Comparison of ENCODE assay signal across 14 cellular contexts in the genomic region with DNA sequence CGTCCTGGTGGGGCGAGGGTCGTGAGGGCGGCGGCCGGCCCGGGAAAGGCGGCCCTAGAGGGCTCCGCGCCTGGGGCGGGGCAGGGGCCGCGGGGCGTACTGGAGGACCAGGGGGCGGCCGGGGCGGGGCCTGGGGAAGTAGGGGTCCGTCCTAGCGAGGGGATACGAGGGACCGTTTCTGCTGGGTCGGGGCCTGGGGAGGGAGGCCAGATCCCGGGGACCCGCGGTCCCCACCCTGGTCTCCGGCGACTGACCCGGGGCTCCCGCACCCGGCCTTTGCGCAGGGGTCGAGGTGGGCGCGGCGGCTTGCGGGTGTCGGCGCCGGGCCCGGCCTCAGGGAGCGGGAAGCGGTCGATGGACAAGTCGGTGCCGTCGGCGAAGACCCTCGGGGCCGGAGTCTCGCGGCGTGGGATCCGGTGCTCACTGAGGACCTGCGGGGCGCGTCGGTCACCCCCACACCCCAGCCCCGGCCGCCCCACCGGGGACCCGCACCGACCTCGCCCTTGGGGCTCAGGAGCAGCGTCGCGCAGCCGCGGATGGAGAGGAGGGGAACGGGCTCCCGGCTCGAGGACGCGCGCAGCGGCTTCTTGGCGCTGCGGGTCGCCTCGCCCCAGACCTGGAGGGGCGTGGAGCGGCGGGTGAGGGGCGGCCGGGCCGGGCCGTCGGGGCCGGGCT. TPM values are rescaled to one million over a fixed set of nuclear protein-coding genes. Genes with fewer than 3 reads are reported as not detected.
DNase-seq lines count a peak whose midpoint lies in the region; ATAC-seq, FAIRE-seq and TF ChIP-seq lines count a peak whose summit lies in the region.
"Had no signal": no experiment of that assay in that cellular context is flagged by ENCODE, and none has a peak within 500 bp of the region (broad histone marks: within the 10 kb centered on the region; RNA-seq: fewer than 3 reads in every experiment).

No MANE protein-coding gene starts in this region.

- peaks cover 5% of the 10 kb centered on the region for H3K4me1 Mint-ChIP-seq in T-helper 2 cell treated with Interferon-gamma antibody and Interleukin-4, amounts not matched to agents 5 μg/mL and 100 μg/mL, for 36 hours (ENCODE audit: low read depth)

- no peak for TF ChIP-seq EP300 in A549 (IDR thresholded peaks at IDR 0.05)
- no peak for TF ChIP-seq EP300 in GM12878 (IDR thresholded peaks at IDR 0.05; ENCODE audit: borderline replicate concordance in 1 of 2, control insufficient read depth in 1 of 2, low read depth in 2 of 2, low read length in 2 of 2)

- TF ChIP-seq RAD21 in A549 (conservative IDR thresholded peaks at IDR 0.05 in 1 of 2, IDR thresholded peaks at IDR 0.05 in 1 of 2): no peak
- TF ChIP-seq RAD21 in HCT116 (IDR thresholded peaks at IDR 0.05; ENCODE audit: low read depth): no peak
- TF ChIP-seq RAD21 in GM12878 (IDR thresholded peaks at IDR 0.05; ENCODE audit: insufficient read depth, low read depth, low read length): no peak

- H3K27ac ChIP-seq in A549 (peak overlapping the region; percentile 81 to 88), HCT116 (ENCODE audit: low read depth, low read length) (peak overlapping the region; percentile 42; the same call in 1 of the 2 replicates), GM12878 (ENCODE audit: control insufficient read depth, insufficient read depth) (no peak overlapping the region), lower lobe of right lung (no peak overlapping the region)
- H3K27ac ChIP-seq: gastroesophageal sphincter had no signal

- H3K36me3 Mint-ChIP-seq in T-helper 2 cell treated with Interferon-gamma antibody and Interleukin-4, amounts not matched to agents 5 μg/mL and 100 μg/mL, for 36 hours (ENCODE audit: low read depth): no peaks in the 10 kb centered on the region
- H3K36me3 Mint-ChIP-seq: brain; CD4-positive, CD25-positive, alpha-beta regulatory T cell had no signal

- peaks cover 23% of the 10 kb centered on the region for H3K4me1 ChIP-seq in A549
- peaks cover 21 to 31% of the 10 kb centered on the region in 2 experiments for H3K4me1 ChIP-seq in HCT116 (ENCODE audit: control insufficient read depth in 1 of 2, insufficient read depth in 2 of 2, low read length in 2 of 2)
- peaks cover 5% of the 10 kb centered on the region for H3K4me1 ChIP-seq in GM12878 (ENCODE audit: control insufficient read depth, insufficient read depth, low read length)
- H3K4me1 ChIP-seq in lower lobe of right lung: peaks cover 24% of the 10 kb centered on the region

- no peaks in the 10 kb centered on the region for H3K9me3 Mint-ChIP-seq in T-helper 2 cell treated with Interferon-gamma antibody and Interleukin-4, amounts not matched to agents 5 μg/mL and 100 μg/mL, for 36 hours
- H3K9me3 Mint-ChIP-seq: activated CD4-positive, alpha-beta memory T cell treated with anti-CD3 and anti-CD28 coated beads, Interleukin-2, amount 10 ng/mL, durations not matched to agents 7 days and 5 days; CD4-positive, CD25-positive, alpha-beta regulatory T cell had no signal

- H3K79me2 ChIP-seq in HCT116 (ENCODE audit: insufficient read depth, low read length): no peaks in the 10 kb centered on the region
- no peaks in the 10 kb centered on the region; the same call in 1 of the 2 replicates for H3K79me2 ChIP-seq in GM12878 (ENCODE audit: control insufficient read depth, insufficient read depth, low read length)

- SMC1A ChIA-PET in GM12878 (lab: Charles Lee; ENCODE audit: uncharacterized antibody, unreplicated experiment): interaction anchor here (1.6 kb wide), 1 partner anchor 171 kb away, joined by 6 read pairs; no protein-coding TSS in a partner anchor

- H3K27ac Mint-ChIP-seq in T-helper 2 cell treated with Interferon-gamma antibody and Interleukin-4, amounts not matched to agents 5 μg/mL and 100 μg/mL, for 36 hours: no peak overlapping the region
- H3K27ac Mint-ChIP-seq: activated CD4-positive, alpha-beta memory T cell treated with anti-CD3 and anti-CD28 coated beads, Interleukin-2, amount 10 ng/mL, durations not matched to agents 7 days and 5 days had no signal

- no peaks in the 10 kb centered on the region for H3K27me3 ChIP-seq in HCT116 (ENCODE audit: insufficient read depth, low read length)
- H3K27me3 ChIP-seq in GM12878 (replicated peaks in 1 of 2; ENCODE audit: control insufficient read depth in 2 of 2, insufficient read depth in 2 of 2, low read length in 1 of 2): peaks cover 0 to 5% of the 10 kb centered on the region in 2 experiments; a peak in 2 of 4 replicates
- peaks cover 67% of the 10 kb centered on the region for H3K27me3 ChIP-seq in lower lobe of right lung (ENCODE audit: low read depth)

- no peaks in the 10 kb centered on the region for H3K9me2 ChIP-seq in HCT116 (ENCODE audit: insufficient read depth)

- H3K4me2 ChIP-seq in A549 (peak overlapping the region; percentile 96), HCT116 (ENCODE audit: low read length) (0 out of 2 replicates have a peak overlapping the region, but pooled peaks have one; percentile 30), GM12878 (ENCODE audit: control insufficient read depth, insufficient read depth) (peak overlapping the region; percentile 64; the same call in 1 of the 2 replicates)

- H2AFZ ChIP-seq in HCT116 (ENCODE audit: low read depth, low read length, poor library complexity, severe bottlenecking): no peak overlapping the region
- H2AFZ ChIP-seq in GM12878 (ENCODE audit: control insufficient read depth, low read depth, low read length): no peak overlapping the region

- H4K20me1 ChIP-seq in HCT116 (ENCODE audit: insufficient read depth) (no peaks in the 10 kb centered on the region), GM12878 (ENCODE audit: control insufficient read depth, insufficient read depth) (no peaks in the 10 kb centered on the region)

- ATAC-seq in A549 (no peak; a peak in 1 of 6 replicates), HCT116 (no peak), GM12878 (no peak), lower lobe of right lung (peak; percentile 0 to 3), GM21529 (IDR thresholded peaks at IDR 0.05; ENCODE audit: unreplicated experiment) (no peak), HG03025 (IDR thresholded peaks at IDR 0.05; ENCODE audit: low FRiP score, unreplicated experiment) (no peak), GM21390 (IDR thresholded peaks at IDR 0.05; ENCODE audit: unreplicated experiment) (no peak)

- BruUV-seq in HCT116 (replicated peaks; lab: Mats Ljungman, UMichigan) (no TSS peak), GM12878 (replicated peaks; lab: Mats Ljungman, UMichigan) (no TSS peak)

- H3K9me3 ChIP-seq in A549 (no peaks in the 10 kb centered on the region), HCT116 (ENCODE audit: control insufficient read depth in 1 of 2, insufficient read depth in 1 of 2, low read depth in 1 of 2, low read length in 2 of 2) (no peaks in the 10 kb centered on the region), GM12878 (replicated peaks; ENCODE audit: control insufficient read depth, insufficient read depth, low read length) (no peaks in the 10 kb centered on the region), lower lobe of right lung (no peaks in the 10 kb centered on the region)
- H3K9me3 ChIP-seq: gastroesophageal sphincter had no signal

- no peak overlapping the region for H3K9ac ChIP-seq in HCT116 (ENCODE audit: low read length)
- H3K9ac ChIP-seq in GM12878 (ENCODE audit: control insufficient read depth, insufficient read depth, low read length): no peak overlapping the region

- H3K4me3 ChIP-seq in A549: peak overlapping the region; percentile 67
- H3K4me3 ChIP-seq in HCT116 (replicated peaks in 1 of 2; ENCODE audit: low read depth in 1 of 2, low read length in 2 of 2): no peak overlapping the region
- H3K4me3 ChIP-seq in GM12878: peak overlapping the region; percentile 53; the same call in 1 of the 2 replicates
- H3K4me3 ChIP-seq in lower lobe of right lung: peak overlapping the region; percentile 54

- no peaks in the 10 kb centered on the region for H3K36me3 ChIP-seq in HCT116 (ENCODE audit: control insufficient read depth in 1 of 2, insufficient read depth in 2 of 2, low read length in 2 of 2)
- no peaks in the 10 kb centered on the region for H3K36me3 ChIP-seq in GM12878 (ENCODE audit: control insufficient read depth in 2 of 2, insufficient read depth in 2 of 2, low read length in 1 of 2)
- H3K36me3 ChIP-seq in lower lobe of right lung: no peaks in the 10 kb centered on the region
- H3K36me3 ChIP-seq: gastroesophageal sphincter had no signal

- WGBS in A549 (ENCODE audit: missing lambda C conversion rate): 57% methylated on average over 21 of the region's 88 CpGs
- WGBS in GM12878 (ENCODE audit: insufficient coverage, insufficient replicate concordance, low lambda C conversion rate, missing lambda C conversion rate): 11% methylated on average over 48 of the region's 88 CpGs

- TF ChIP-seq POLR2A in A549 (IDR thresholded peaks at IDR 0.05; ENCODE audit: low read length) (no peak), HCT116 (IDR thresholded peaks at IDR 0.05; ENCODE audit: borderline replicate concordance, extremely low read depth, insufficient read depth, insufficient read length) (no peak), GM12878 (IDR thresholded peaks at IDR 0.05; ENCODE audit: low read depth, low read length) (no peak)

- DNase-seq in A549 (ENCODE audit: low read depth in 1 of 2, low spot score in 1 of 2) (no peak), HCT116 (ENCODE audit: low read depth, low spot score) (no peak), GM12878 (ENCODE audit: low read depth, low spot score) (no peak), lower lobe of right lung (no peak)
- DNase-seq in T-helper 2 cell treated with Interferon-gamma antibody and Interleukin-4, amounts not matched to agents 5 μg/mL and 100 μg/mL, for 36 hours (ENCODE audit: low spot score): no peak
- DNase-seq: NCI-H1694, SIG-M5 had no signal

- FAIRE-seq in A549 (lab: Jason Lieb, UNC): no peak
- no peak for FAIRE-seq in GM12878 (lab: Jason Lieb, UNC)

- POLR2A ChIA-PET in A549 (lab: Yijun Ruan, JAX) (interaction anchor here (0.9 to 1.3 kb wide), 3 partner anchors 9 to 20 kb away, joined by 3 to 4 read pairs (median 3); no protein-coding TSS in a partner anchor), HCT116 (lab: Charles Lee) (interaction anchor here (0.8 to 0.9 kb wide), 2 partner anchors 20 to 58 kb away, joined by 3 to 4 read pairs; a partner anchor contains a TSS), GM12878 (lab: Charles Lee) (interaction anchor here (1.0 to 1.4 kb wide), 3 partner anchors 10 to 20 kb away, joined by 3 to 5 read pairs (median 3); a partner anchor contains a TSS)

- CTCF ChIA-PET in A549 (lab: Yijun Ruan, JAX) (interaction anchor here (1.0 to 5.9 kb wide), 23 partner anchors 10 to 233 kb away, joined by 3 to 66 read pairs (median 4); a partner anchor contains a TSS), HCT116 (lab: Charles Lee) (interaction anchor here (1.0 to 1.1 kb wide), 2 partner anchors 57 to 95 kb away, joined by 4 read pairs; no protein-coding TSS in a partner anchor), GM12878 (lab: Yijun Ruan, JAX) (interaction anchor here (1.4 to 1.8 kb wide), 3 partner anchors 19 to 169 kb away, joined by 3 to 54 read pairs (median 8); no protein-coding TSS in a partner anchor)

- H3K4me3 Mint-ChIP-seq in T-helper 2 cell treated with Interferon-gamma antibody and Interleukin-4, amounts not matched to agents 5 μg/mL and 100 μg/mL, for 36 hours: no peak overlapping the region

- in situ Hi-C loops in GM12878 (cut with MboI): loop anchor here (5.0 kb wide), 1 partner anchor 157 kb away; no protein-coding TSS in a partner anchor

- intact Hi-C loops in HCT116 (cut with micrococcal nuclease): loop anchor here (2.0 kb wide), 1 partner anchor 173 kb away; no protein-coding TSS in a partner anchor
- intact Hi-C loops in GM12878 (cut with micrococcal nuclease; ENCODE audit: unreplicated experiment): loop anchor here (2.0 kb wide), 1 partner anchor 167 kb away; no protein-coding TSS in a partner anchor
- intact Hi-C loops in lower lobe of right lung (cut with DNase I): no loop called here

- peaks cover 14% of the 10 kb centered on the region for H3K27me3 Mint-ChIP-seq in T-helper 2 cell treated with Interferon-gamma antibody and Interleukin-4, amounts not matched to agents 5 μg/mL and 100 μg/mL, for 36 hours (ENCODE audit: low read depth)

- RAD21 ChIA-PET in HCT116 (lab: Charles Lee; ENCODE audit: low non-redundant PET in 1 of 2, low total read pairs in 2 of 2, uncharacterized antibody in 2 of 2, unreplicated experiment in 2 of 2) (interaction anchor here (0.6 to 1.0 kb wide), 2 partner anchors 167 to 172 kb away, joined by 3 read pairs; no protein-coding TSS in a partner anchor), GM12878 (lab: Charles Lee; ENCODE audit: unreplicated experiment) (interaction anchor here (1.0 to 2.6 kb wide), 7 partner anchors 8 to 172 kb away, joined by 3 to 22 read pairs (median 6); a partner anchor contains a TSS)

- TF ChIP-seq CTCF in A549 (IDR thresholded peaks at IDR 0.05) (no peak), HCT116 (IDR thresholded peaks at IDR 0.05 in 2 of 3, conservative IDR thresholded peaks at IDR 0.05 in 1 of 3; ENCODE audit: borderline replicate concordance in 1 of 3, insufficient read depth in 1 of 3, low read depth in 2 of 3, low read length in 2 of 3) (no peak), GM12878 (IDR thresholded peaks at IDR 0.05 in 2 of 3, conservative IDR thresholded peaks at IDR 0.05 in 1 of 3; ENCODE audit: control insufficient read depth in 2 of 3, extremely low read depth in 1 of 3, insufficient read depth in 1 of 3, low read depth in 3 of 3, low read length in 3 of 3) (no peak), lower lobe of right lung (IDR thresholded peaks at IDR 0.05) (no peak)

RNA-seq across cellular contexts. Expression of a gene that starts 4.9 kb away (rescaled TPM):
- polyA plus RNA-seq in A549 (2011; rRNA removed): 1.7 and 2.2 TPM in 2 replicates
- polyA plus RNA-seq in A549 (2012; cell fraction: cytosol; rRNA removed): 3.6 and 5.1 TPM in 2 replicates
- polyA plus RNA-seq in A549 (2012; cell fraction: nucleus; rRNA removed): 25.7 and 39.4 TPM in 2 replicates
- 2.6 to 4.2 TPM (median 3.5 TPM) in 3 replicates for polyA plus RNA-seq in A549 (2017; fragmentation: RNase III; extraction: RNeasy Plus Mini Kit Qiagen cat#74134 plus additional on column Dnase treatment)
- 0.50 and 0.97 TPM in 2 replicates for polyA minus RNA-seq in A549 (2011; rRNA and poly(A)+ RNA removed)
- total RNA-seq in HCT116 (2021; ENCODE audit: unreplicated experiment): 9.5 TPM
- polyA plus RNA-seq in HCT116 (2012): 7.1 and 7.6 TPM in 2 replicates
- total RNA-seq in GM12878 (2013; cell fraction: nucleolus; rRNA removed): 1.7 and 4.5 TPM in 2 replicates
- total RNA-seq in GM12878 (2014; rRNA removed): 2.1 and 3.8 TPM in 2 replicates
- total RNA-seq in GM12878 (2014; rRNA removed; fragmentation: Illumina TruSeq; extraction: Trizol): 0.45 and 0.83 TPM in 2 replicates
- 2.8 and 3.3 TPM in 2 replicates for total RNA-seq in GM12878 (2021)
- 0.76 TPM for polyA plus RNA-seq in GM12878 (2011; ENCODE audit: low read depth)
- 0.99 and 1.2 TPM in 2 replicates for polyA plus RNA-seq in GM12878 (2011; rRNA removed)
- 1.1 and 2.5 TPM in 2 replicates for polyA plus RNA-seq in GM12878 (2011; cell fraction: cytosol; rRNA removed)
- polyA plus RNA-seq in GM12878 (2011; cell fraction: nucleus; rRNA removed): 33.2 and 35.5 TPM in 2 replicates
- polyA plus RNA-seq in GM12878 (2012): 6.5 and 7.0 TPM in 2 replicates
- polyA plus RNA-seq in GM12878 (2014; fragmentation: Illumina TruSeq; extraction: Trizol): 0.22 TPM in 1 of 2 replicates, not detected in the other
- polyA plus RNA-seq in GM12878 (2014; fragmentation: Nextera tagmentation; extraction: Ambion mirVana): not detected
- 3.5 and 4.1 TPM in 2 replicates for polyA plus RNA-seq in GM12878 (2014; rRNA removed)
- 1 to 10 TPM in 1 of 2 experiments, under 1 TPM in 1; 0.88 to 1.4 TPM for polyA plus RNA-seq in GM12878 (2016; fragmentation: Nextera tagmentation; extraction: Ambion mirVana)
- 1.5 TPM in 1 of 2 replicates, not detected in the other for polyA minus RNA-seq in GM12878 (2011; rRNA and poly(A)+ RNA removed)
- 1.1 and 1.3 TPM in 2 replicates for polyA minus RNA-seq in GM12878 (2011; cell fraction: cytosol; rRNA and poly(A)+ RNA removed)
- 3.1 and 3.8 TPM in 2 replicates for polyA minus RNA-seq in GM12878 (2011; cell fraction: nucleus; rRNA and poly(A)+ RNA removed)
- total RNA-seq in lower lobe of right lung: 6.0 TPM

RNA-seq across cellular contexts. Expression of a gene that starts 5.1 kb away (rescaled TPM):
- polyA plus RNA-seq in A549 (2011; rRNA removed) (18.4 and 19.0 TPM in 2 replicates), A549 (2017; fragmentation: RNase III; extraction: RNeasy Plus Mini Kit Qiagen cat#74134 plus additional on column Dnase treatment) (27.7 to 30.7 TPM (median 30.5 TPM) in 3 replicates), GM12878 (2011; rRNA removed) (3.4 and 9.6 TPM in 2 replicates), GM12878 (2014; fragmentation: Illumina TruSeq; extraction: Trizol) (0.16 and 1.1 TPM in 2 replicates), GM12878 (2014; fragmentation: Nextera tagmentation; extraction: Ambion mirVana) (1 to 10 TPM in 1 of 2 experiments, under 1 TPM in 1; 0.39 to 1.0 TPM), GM12878 (2014; rRNA removed) (21.0 and 26.4 TPM in 2 replicates), GM12878 (2016; fragmentation: Nextera tagmentation; extraction: Ambion mirVana) (10 to 100 TPM; 22.2 to 29.7 TPM)
- 56.3 and 74.7 TPM in 2 replicates for polyA plus RNA-seq in A549 (2012; cell fraction: cytosol; rRNA removed)
- 101 and 152 TPM in 2 replicates for polyA plus RNA-seq in A549 (2012; cell fraction: nucleus; rRNA removed)
- 5.6 and 11.8 TPM in 2 replicates for polyA minus RNA-seq in A549 (2011; rRNA and poly(A)+ RNA removed)
- total RNA-seq in HCT116 (2021; ENCODE audit: unreplicated experiment) (35.9 TPM), GM12878 (2014; rRNA removed) (17.8 and 19.0 TPM in 2 replicates), GM12878 (2014; rRNA removed; fragmentation: Illumina TruSeq; extraction: Trizol) (2.8 and 3.0 TPM in 2 replicates), GM12878 (2021) (15.1 and 16.8 TPM in 2 replicates), lower lobe of right lung (71.5 TPM)
- 43.6 and 64.9 TPM in 2 replicates for polyA plus RNA-seq in HCT116 (2012)
- total RNA-seq in GM12878 (2013; cell fraction: nucleolus; rRNA removed): 12.2 and 18.6 TPM in 2 replicates
- polyA plus RNA-seq in GM12878 (2011; ENCODE audit: low read depth): 2.7 TPM
- 17.5 and 28.1 TPM in 2 replicates for polyA plus RNA-seq in GM12878 (2011; cell fraction: cytosol; rRNA removed)
- polyA plus RNA-seq in GM12878 (2011; cell fraction: nucleus; rRNA removed): 69.5 and 70.3 TPM in 2 replicates
- 12.6 and 15.4 TPM in 2 replicates for polyA plus RNA-seq in GM12878 (2012)
- polyA minus RNA-seq in GM12878 (2011; rRNA and poly(A)+ RNA removed): 2.3 and 7.4 TPM in 2 replicates
- polyA minus RNA-seq in GM12878 (2011; cell fraction: cytosol; rRNA and poly(A)+ RNA removed): 3.2 and 8.7 TPM in 2 replicates
- polyA minus RNA-seq in GM12878 (2011; cell fraction: nucleus; rRNA and poly(A)+ RNA removed): 8.1 and 14.3 TPM in 2 replicates

RNA-seq across cellular contexts. Expression of a gene that starts 18.3 kb away (rescaled TPM):
- polyA plus RNA-seq in A549 (2011; rRNA removed): 0.30 and 0.32 TPM in 2 replicates
- 0.29 and 0.49 TPM in 2 replicates for polyA plus RNA-seq in A549 (2012; cell fraction: cytosol; rRNA removed)
- 2.3 and 2.6 TPM in 2 replicates for polyA plus RNA-seq in A549 (2012; cell fraction: nucleus; rRNA removed)
- 0.47 to 1.1 TPM (median 1.0 TPM) in 3 replicates for polyA plus RNA-seq in A549 (2017; fragmentation: RNase III; extraction: RNeasy Plus Mini Kit Qiagen cat#74134 plus additional on column Dnase treatment)
- polyA minus RNA-seq in A549 (2011; rRNA and poly(A)+ RNA removed): 0.15 and 0.37 TPM in 2 replicates
- 9.1 TPM for total RNA-seq in HCT116 (2021; ENCODE audit: unreplicated experiment)
- 6.3 and 6.5 TPM in 2 replicates for polyA plus RNA-seq in HCT116 (2012)
- total RNA-seq in GM12878 (2013; cell fraction: nucleolus; rRNA removed): 3.4 and 5.1 TPM in 2 replicates
- total RNA-seq in GM12878 (2014; rRNA removed): 0.60 and 0.79 TPM in 2 replicates
- 0.41 and 0.45 TPM in 2 replicates for total RNA-seq in GM12878 (2014; rRNA removed; fragmentation: Illumina TruSeq; extraction: Trizol)
- 1.7 and 1.9 TPM in 2 replicates for total RNA-seq in GM12878 (2021)
- polyA plus RNA-seq in GM12878 (2011; ENCODE audit: low read depth): 0.20 TPM
- polyA plus RNA-seq in GM12878 (2011; rRNA removed): 0.37 and 0.75 TPM in 2 replicates
- polyA plus RNA-seq in GM12878 (2011; cell fraction: cytosol; rRNA removed): 0.78 and 1.6 TPM in 2 replicates
- 8.1 and 9.7 TPM in 2 replicates for polyA plus RNA-seq in GM12878 (2011; cell fraction: nucleus; rRNA removed)
- 0.87 and 1.1 TPM in 2 replicates for polyA plus RNA-seq in GM12878 (2012)
- polyA plus RNA-seq in GM12878 (2014; fragmentation: Illumina TruSeq; extraction: Trizol): 0.19 TPM in 1 of 2 replicates, not detected in the other
- polyA plus RNA-seq in GM12878 (2014; fragmentation: Nextera tagmentation; extraction: Ambion mirVana): under 1 TPM in 1 of 2 experiments, not detected in 1; 0.02 TPM
- polyA plus RNA-seq in GM12878 (2014; rRNA removed): 1.6 and 1.9 TPM in 2 replicates
- 1 to 10 TPM in 1 of 2 experiments, under 1 TPM in 1; 0.62 to 1.0 TPM for polyA plus RNA-seq in GM12878 (2016; fragmentation: Nextera tagmentation; extraction: Ambion mirVana)
- polyA minus RNA-seq in GM12878 (2011; rRNA and poly(A)+ RNA removed): 1.0 and 1.5 TPM in 2 replicates
- polyA minus RNA-seq in GM12878 (2011; cell fraction: cytosol; rRNA and poly(A)+ RNA removed): 0.42 TPM in 1 of 2 replicates, not detected in the other
- polyA minus RNA-seq in GM12878 (2011; cell fraction: nucleus; rRNA and poly(A)+ RNA removed): 3.1 and 5.0 TPM in 2 replicates
- 7.6 TPM for total RNA-seq in lower lobe of right lung

RNA-seq across cellular contexts. Expression of a gene that starts 20.3 kb away (rescaled TPM):
- polyA plus RNA-seq in A549 (2011; rRNA removed) (56.3 and 63.3 TPM in 2 replicates), A549 (2017; fragmentation: RNase III; extraction: RNeasy Plus Mini Kit Qiagen cat#74134 plus additional on column Dnase treatment) (86.9 to 96.3 TPM (median 88.2 TPM) in 3 replicates), GM12878 (2011; rRNA removed) (14.3 and 31.9 TPM in 2 replicates), GM12878 (2014; fragmentation: Illumina TruSeq; extraction: Trizol) (2.2 and 18.1 TPM in 2 replicates), GM12878 (2014; fragmentation: Nextera tagmentation; extraction: Ambion mirVana) (10 to 100 TPM in 1 of 2 experiments, 1 to 10 TPM in 1; 2.8 to 12.7 TPM), GM12878 (2014; rRNA removed) (52.7 and 56.9 TPM in 2 replicates), GM12878 (2016; fragmentation: Nextera tagmentation; extraction: Ambion mirVana) (10 to 100 TPM; 23.4 to 72.4 TPM)
- 189 and 255 TPM in 2 replicates for polyA plus RNA-seq in A549 (2012; cell fraction: cytosol; rRNA removed)
- polyA plus RNA-seq in A549 (2012; cell fraction: nucleus; rRNA removed): 141 and 185 TPM in 2 replicates
- polyA minus RNA-seq in A549 (2011; rRNA and poly(A)+ RNA removed): 71.6 and 81.9 TPM in 2 replicates
- total RNA-seq in HCT116 (2021; ENCODE audit: unreplicated experiment) (104 TPM), GM12878 (2014; rRNA removed) (43.5 and 47.6 TPM in 2 replicates), GM12878 (2014; rRNA removed; fragmentation: Illumina TruSeq; extraction: Trizol) (25.3 and 31.6 TPM in 2 replicates), GM12878 (2021) (58.0 and 70.7 TPM in 2 replicates), lower lobe of right lung (36.3 TPM)
- 118 and 126 TPM in 2 replicates for polyA plus RNA-seq in HCT116 (2012)
- 13.9 and 16.2 TPM in 2 replicates for total RNA-seq in GM12878 (2013; cell fraction: nucleolus; rRNA removed)
- 16.1 TPM for polyA plus RNA-seq in GM12878 (2011; ENCODE audit: low read depth)
- polyA plus RNA-seq in GM12878 (2011; cell fraction: cytosol; rRNA removed): 51.6 and 73.9 TPM in 2 replicates
- polyA plus RNA-seq in GM12878 (2011; cell fraction: nucleus; rRNA removed): 131 and 165 TPM in 2 replicates
- 29.2 and 44.5 TPM in 2 replicates for polyA plus RNA-seq in GM12878 (2012)
- polyA minus RNA-seq in GM12878 (2011; rRNA and poly(A)+ RNA removed): 42.4 and 52.1 TPM in 2 replicates
- polyA minus RNA-seq in GM12878 (2011; cell fraction: cytosol; rRNA and poly(A)+ RNA removed): 11.9 and 22.7 TPM in 2 replicates
- polyA minus RNA-seq in GM12878 (2011; cell fraction: nucleus; rRNA and poly(A)+ RNA removed): 17.2 and 27.8 TPM in 2 replicates

RNA-seq across cellular contexts. Expression of a gene that starts 20.6 kb away (rescaled TPM):
- polyA plus RNA-seq in A549 (2011; rRNA removed): 8.6 and 10.8 TPM in 2 replicates
- polyA plus RNA-seq in A549 (2012; cell fraction: cytosol; rRNA removed): 19.8 and 25.1 TPM in 2 replicates
- 46.9 and 57.6 TPM in 2 replicates for polyA plus RNA-seq in A549 (2012; cell fraction: nucleus; rRNA removed)
- 23.0 to 25.3 TPM (median 23.7 TPM) in 3 replicates for polyA plus RNA-seq in A549 (2017; fragmentation: RNase III; extraction: RNeasy Plus Mini Kit Qiagen cat#74134 plus additional on column Dnase treatment)
- polyA minus RNA-seq in A549 (2011; rRNA and poly(A)+ RNA removed): 10.3 and 11.1 TPM in 2 replicates
- 45.5 TPM for total RNA-seq in HCT116 (2021; ENCODE audit: unreplicated experiment)
- polyA plus RNA-seq in HCT116 (2012): 20.3 TPM in 2 replicates
- total RNA-seq in GM12878 (2013; cell fraction: nucleolus; rRNA removed): 65.8 and 74.9 TPM in 2 replicates
- total RNA-seq in GM12878 (2014; rRNA removed): 19.2 and 22.0 TPM in 2 replicates
- total RNA-seq in GM12878 (2014; rRNA removed; fragmentation: Illumina TruSeq; extraction: Trizol): 8.8 and 11.1 TPM in 2 replicates
- total RNA-seq in GM12878 (2021): 39.4 and 43.5 TPM in 2 replicates
- 4.2 TPM for polyA plus RNA-seq in GM12878 (2011; ENCODE audit: low read depth)
- polyA plus RNA-seq in GM12878 (2011; rRNA removed): 4.9 and 11.7 TPM in 2 replicates
- 11.7 and 18.5 TPM in 2 replicates for polyA plus RNA-seq in GM12878 (2011; cell fraction: cytosol; rRNA removed)
- 44.2 and 63.2 TPM in 2 replicates for polyA plus RNA-seq in GM12878 (2011; cell fraction: nucleus; rRNA removed)
- 16.1 TPM in 2 replicates for polyA plus RNA-seq in GM12878 (2012)
- polyA plus RNA-seq in GM12878 (2014; fragmentation: Illumina TruSeq; extraction: Trizol): 2.4 and 8.0 TPM in 2 replicates
- under 1 TPM; 0.13 to 0.42 TPM for polyA plus RNA-seq in GM12878 (2014; fragmentation: Nextera tagmentation; extraction: Ambion mirVana)
- 23.4 and 28.2 TPM in 2 replicates for polyA plus RNA-seq in GM12878 (2014; rRNA removed)
- polyA plus RNA-seq in GM12878 (2016; fragmentation: Nextera tagmentation; extraction: Ambion mirVana): 10 to 100 TPM; 18.5 to 21.7 TPM
- 9.5 and 17.9 TPM in 2 replicates for polyA minus RNA-seq in GM12878 (2011; rRNA and poly(A)+ RNA removed)
- polyA minus RNA-seq in GM12878 (2011; cell fraction: cytosol; rRNA and poly(A)+ RNA removed): 12.8 and 12.9 TPM in 2 replicates
- polyA minus RNA-seq in GM12878 (2011; cell fraction: nucleus; rRNA and poly(A)+ RNA removed): 14.7 and 27.1 TPM in 2 replicates
- 31.5 TPM for total RNA-seq in lower lobe of right lung

Comparison
In these comparisons a context has a peak if more than half of its experiments do, and no peak if none do; other contexts are left out.
1. ATAC-seq: peak in lower lobe of right lung (2 of 2); none in A549 (0 of 2), HCT116 (single experiment), GM12878 (single experiment), GM21529 (single experiment), HG03025 (single experiment) and GM21390 (single experiment).
2. H3K27ac ChIP-seq: peak in A549 (2 of 2) and HCT116 (single experiment); none in GM12878 (single experiment) and lower lobe of right lung (single experiment).
3. H3K4me2 ChIP-seq: peak in every context shown above with its lines; median percentile 96 in A549; 64 in GM12878; 30 in HCT116.
4. H3K4me3 ChIP-seq: peak in A549 (single experiment), GM12878 (single experiment) and lower lobe of right lung (single experiment); none in HCT116 (0 of 2).